ENCODE assay signal across 9 cellular contexts in genomic region chr5:150436141-150436680, GRCh38. TPM values are rescaled to one million over a fixed set of nuclear protein-coding genes. Genes with fewer than 3 reads are reported as not detected.
DNase-seq lines count a peak whose midpoint lies in the region; ATAC-seq and TF ChIP-seq lines count a peak whose summit lies in the region.
"Had no signal": no experiment of that assay in that cellular context is flagged by ENCODE, and none has a peak within 500 bp of the region (broad histone marks: within the 10 kb centered on the region; RNA-seq: fewer than 3 reads in every experiment).

No MANE protein-coding gene starts in this region.

- peak; percentile 91 for DNase-seq in G401 (ENCODE audit: low spot score)
- DNase-seq in H4 (ENCODE audit: low spot score) = peak; percentile 78
- peak; percentile 50 for DNase-seq in LNCaP clone FGC (ENCODE audit: low read depth)
- peak; percentile 88 for DNase-seq in RPMI8226
- peak; percentile 92 to 93 for DNase-seq in activated T-cell treated with anti-CD3 and anti-CD28 coated beads, Interleukin-2, amount 50 U/mL, for 72 hours
- peak; percentile 90 for DNase-seq in fibroblast of the aortic adventitia (ENCODE audit: low read depth)
- DNase-seq in nucleus accumbens (lab: John Stamatoyannopoulos, UW) = peak; percentile 9 to 97 (median 76)
- peak; percentile 97 for DNase-seq in superior temporal gyrus (ENCODE audit: extremely low spot score)

- TF ChIP-seq CTCF in LNCaP clone FGC (IDR thresholded peaks at IDR 0.05; ENCODE audit: control insufficient read depth, extremely low read depth, insufficient read depth) (peak; percentile 89), fibroblast of the aortic adventitia (IDR thresholded peaks at IDR 0.05; ENCODE audit: insufficient read depth, low read length) (peak; percentile 76)

- H3K9me3 Mint-ChIP-seq in activated T-cell treated with anti-CD3 and anti-CD28 coated beads, Interleukin-2, amount 50 U/mL, for 72 hours = no peaks in the 10 kb centered on the region

- no peaks in the 10 kb centered on the region for H3K36me3 Mint-ChIP-seq in activated T-cell treated with anti-CD3 and anti-CD28 coated beads, Interleukin-2, amount 50 U/mL, for 72 hours (ENCODE audit: insufficient read depth in 2 of 2)

- peak overlapping the region; percentile 50 to 60 for H3K4me3 Mint-ChIP-seq in activated T-cell treated with anti-CD3 and anti-CD28 coated beads, Interleukin-2, amount 50 U/mL, for 72 hours

- peaks cover 13% of the 10 kb centered on the region for H3K4me1 Mint-ChIP-seq in activated T-cell treated with anti-CD3 and anti-CD28 coated beads, Interleukin-2, amount 50 U/mL, for 72 hours (ENCODE audit: low read depth)

- H3K4me3 ChIP-seq in LNCaP clone FGC (ENCODE audit: low read depth, low read length) (no peak overlapping the region), fibroblast of the aortic adventitia (ENCODE audit: low read depth, low read length) (peak overlapping the region; percentile 17)
- H3K4me3 ChIP-seq: skin epidermis had no signal

- no peaks in the 10 kb centered on the region for H3K27me3 Mint-ChIP-seq in activated T-cell treated with anti-CD3 and anti-CD28 coated beads, Interleukin-2, amount 50 U/mL, for 72 hours (ENCODE audit: low read depth)

- in situ Hi-C loops in G401 (cut with HindIII; ENCODE audit: low sequenced_read_pairs) = no loop called here

- H3K27ac Mint-ChIP-seq in activated T-cell treated with anti-CD3 and anti-CD28 coated beads, Interleukin-2, amount 50 U/mL, for 72 hours = no peak overlapping the region

- ATAC-seq in activated T-cell treated with anti-CD3 and anti-CD28 coated beads, Interleukin-2, amount 50 U/mL, for 72 hours (replicated peaks in 1 of 2) = peak; percentile 91 to 93

RNA-seq across cellular contexts. Expression of gene RPS14, which starts 13.3 kb away (rescaled TPM):
- 3,973 and 5,195 TPM in 2 replicates for total RNA-seq in G401 (2014; rRNA removed; shearing (Covaris generic))
- total RNA-seq in H4 (2014; rRNA removed; shearing (Covaris generic)) = 2,476 and 2,863 TPM in 2 replicates
- total RNA-seq in activated T-cell treated with anti-CD3 and anti-CD28 coated beads, Interleukin-2, amount 50 U/mL, for 72 hours = 1,000 to 10,000 TPM; 2,954 to 3,917 TPM
- total RNA-seq in fibroblast of the aortic adventitia (ENCODE audit: low replicate concordance) = 3,673 and 3,861 TPM in 2 replicates

RNA-seq across cellular contexts. Expression of gene CD74, which starts 23.5 kb away (rescaled TPM):
- total RNA-seq in G401 (2014; rRNA removed; shearing (Covaris generic)) = 118 and 123 TPM in 2 replicates
- total RNA-seq in H4 (2014; rRNA removed; shearing (Covaris generic)) = 1.6 and 11.7 TPM in 2 replicates
- 100 to 1,000 TPM; 363 to 455 TPM for total RNA-seq in activated T-cell treated with anti-CD3 and anti-CD28 coated beads, Interleukin-2, amount 50 U/mL, for 72 hours
- 0.41 and 1.1 TPM in 2 replicates for total RNA-seq in fibroblast of the aortic adventitia (ENCODE audit: low replicate concordance)
